ENCODE assay signal across 37 cellular contexts in genomic region chr5:176170084-176170483, GRCh38.
"Had no signal": no experiment of that assay in that cellular context is flagged by ENCODE, and none has a peak within 500 bp of the region (broad histone marks: within the 10 kb centered on the region; RNA-seq: fewer than 3 reads in every experiment).

No MANE protein-coding gene starts in this region.

- H3K4me3 ChIP-seq: ascending aorta, cardiac muscle cell had no signal

- H3K4me3 Mint-ChIP-seq: activated B cell treated with CpG ODN at 0.5 μM for 24 hours; activated CD4-positive, alpha-beta memory T cell treated with anti-CD3 and anti-CD28 coated beads for 36 hours; activated CD4-positive, alpha-beta T cell treated with anti-CD3 and anti-CD28 coated beads, Interleukin-2, amount 10 ng/mL, durations not matched to agents 24 days and 14 days; activated CD8-positive, alpha-beta T cell treated with anti-CD3 and anti-CD28 coated beads for 36 hours; activated naive CD4-positive, alpha-beta T cell treated with anti-CD3 and anti-CD28 coated beads, Interleukin-2, amount 10 ng/mL, durations not matched to agents 7 days and 5 days; activated naive CD4-positive, alpha-beta T cell treated with anti-CD3 and anti-CD28 coated beads, Interleukin-2, amount 50 U/mL, for 24 hours; activated naive CD8-positive, alpha-beta T cell; activated naive CD8-positive, alpha-beta T cell treated with anti-CD3 and anti-CD28 coated beads, Interleukin-2, amount 10 ng/mL, durations not matched to agents 7 days and 5 days; activated naive CD8-positive, alpha-beta T cell treated with anti-CD3 and anti-CD28 coated beads, Interleukin-2, amount 50 U/mL, for 24 hours; activated T-cell treated with anti-CD3 and anti-CD28 coated beads, Interleukin-2, amount 50 U/mL, for 4 hours; activated T-cell treated with anti-CD3 and anti-CD28 coated beads, Interleukin-2, amount 50 U/mL, for 72 hours; activated T-helper 1 cell treated with anti-CD3 and anti-CD28 coated beads, Interleukin-12 subunit alpha, Interleukin-12 subunit beta, Interleukin-2, Interleukin-4 antibody, amounts not matched to agents 30 ng/mL and 10 ng/mL and 1 ng/mL, durations not matched to agents 14 hours and 24 hours and 36 hours; brain; T-helper 1 cell treated with Interleukin-12 subunit alpha and Interleukin-12 subunit beta and Interleukin-4 antibody, amounts not matched to agents 30 μg/mL and 1 μg/mL, for 36 hours; T-helper 2 cell treated with Interferon-gamma antibody and Interleukin-4, amounts not matched to agents 5 μg/mL and 100 μg/mL, for 36 hours had no signal

- H3K9me3 Mint-ChIP-seq: activated B cell treated with CpG ODN at 0.5 μM for 24 hours; activated CD4-positive, alpha-beta memory T cell treated with anti-CD3 and anti-CD28 coated beads for 36 hours; activated CD4-positive, alpha-beta T cell treated with anti-CD3 and anti-CD28 coated beads, Interleukin-2, amount 10 ng/mL, durations not matched to agents 24 days and 14 days; activated CD8-positive, alpha-beta T cell treated with anti-CD3 and anti-CD28 coated beads for 36 hours; activated naive CD4-positive, alpha-beta T cell treated with anti-CD3 and anti-CD28 coated beads, Interleukin-2, amount 10 ng/mL, durations not matched to agents 7 days and 5 days; activated naive CD4-positive, alpha-beta T cell treated with anti-CD3 and anti-CD28 coated beads, Interleukin-2, amount 50 U/mL, for 24 hours; activated naive CD8-positive, alpha-beta T cell treated with anti-CD3 and anti-CD28 coated beads, Interleukin-2, amount 10 ng/mL, durations not matched to agents 7 days and 5 days; activated naive CD8-positive, alpha-beta T cell treated with anti-CD3 and anti-CD28 coated beads, Interleukin-2, amount 50 U/mL, for 24 hours; activated T-cell treated with anti-CD3 and anti-CD28 coated beads, Interleukin-2, amount 50 U/mL, for 4 hours; activated T-cell treated with anti-CD3 and anti-CD28 coated beads, Interleukin-2, amount 50 U/mL, for 72 hours; activated T-helper 1 cell treated with anti-CD3 and anti-CD28 coated beads, Interleukin-12 subunit alpha, Interleukin-12 subunit beta, Interleukin-2, Interleukin-4 antibody, amounts not matched to agents 30 ng/mL and 10 ng/mL and 1 ng/mL, durations not matched to agents 14 hours and 24 hours and 36 hours; activated T-helper 2 cell treated with anti-CD3 and anti-CD28 coated beads, Interferon-gamma antibody, Interleukin-2, Interleukin-4, amounts not matched to agents 10 μg/mL and 5 μg/mL and 100 μg/mL, durations not matched to agents 14 hours and 24 hours and 36 hours; brain; T-helper 1 cell treated with Interleukin-12 subunit alpha and Interleukin-12 subunit beta and Interleukin-4 antibody, amounts not matched to agents 30 μg/mL and 1 μg/mL, for 36 hours; T-helper 2 cell treated with Interferon-gamma antibody and Interleukin-4, amounts not matched to agents 5 μg/mL and 100 μg/mL, for 36 hours had no signal

- H3K4me1 Mint-ChIP-seq: activated B cell treated with CpG ODN at 0.5 μM for 24 hours; activated CD4-positive, alpha-beta T cell treated with anti-CD3 and anti-CD28 coated beads, Interleukin-2, amount 10 ng/mL, durations not matched to agents 24 days and 14 days; activated naive CD4-positive, alpha-beta T cell treated with anti-CD3 and anti-CD28 coated beads, Interleukin-2, amount 10 ng/mL, durations not matched to agents 7 days and 5 days; activated naive CD4-positive, alpha-beta T cell treated with anti-CD3 and anti-CD28 coated beads, Interleukin-2, amount 50 U/mL, for 24 hours; activated naive CD8-positive, alpha-beta T cell treated with anti-CD3 and anti-CD28 coated beads, Interleukin-2, amount 50 U/mL, for 24 hours had no signal

- H3K27ac Mint-ChIP-seq: activated B cell treated with CpG ODN at 0.5 μM for 24 hours; activated CD4-positive, alpha-beta memory T cell treated with anti-CD3 and anti-CD28 coated beads for 36 hours; activated CD4-positive, alpha-beta T cell treated with anti-CD3 and anti-CD28 coated beads, Interleukin-2, amount 10 ng/mL, durations not matched to agents 24 days and 14 days; activated CD8-positive, alpha-beta T cell treated with anti-CD3 and anti-CD28 coated beads for 36 hours; activated naive CD4-positive, alpha-beta T cell treated with anti-CD3 and anti-CD28 coated beads, Interleukin-2, amount 10 ng/mL, durations not matched to agents 7 days and 5 days; activated naive CD4-positive, alpha-beta T cell treated with anti-CD3 and anti-CD28 coated beads, Interleukin-2, amount 50 U/mL, for 24 hours; activated naive CD8-positive, alpha-beta T cell; activated naive CD8-positive, alpha-beta T cell treated with anti-CD3 and anti-CD28 coated beads, Interleukin-2, amount 10 ng/mL, durations not matched to agents 7 days and 5 days; activated naive CD8-positive, alpha-beta T cell treated with anti-CD3 and anti-CD28 coated beads, Interleukin-2, amount 50 U/mL, for 24 hours; activated T-cell treated with anti-CD3 and anti-CD28 coated beads, Interleukin-2, amount 50 U/mL, for 72 hours; activated T-helper 1 cell treated with anti-CD3 and anti-CD28 coated beads, Interleukin-12 subunit alpha, Interleukin-12 subunit beta, Interleukin-2, Interleukin-4 antibody, amounts not matched to agents 30 ng/mL and 10 ng/mL and 1 ng/mL, durations not matched to agents 14 hours and 24 hours and 36 hours; activated T-helper 2 cell treated with anti-CD3 and anti-CD28 coated beads, Interferon-gamma antibody, Interleukin-2, Interleukin-4, amounts not matched to agents 10 μg/mL and 5 μg/mL and 100 μg/mL, durations not matched to agents 14 hours and 24 hours and 36 hours; T-helper 1 cell treated with Interleukin-12 subunit alpha and Interleukin-12 subunit beta and Interleukin-4 antibody, amounts not matched to agents 30 μg/mL and 1 μg/mL, for 36 hours; T-helper 2 cell treated with Interferon-gamma antibody and Interleukin-4, amounts not matched to agents 5 μg/mL and 100 μg/mL, for 36 hours had no signal

- H3K27me3 ChIP-seq: ascending aorta, cardiac muscle cell had no signal

- H3K9me3 ChIP-seq: ascending aorta had no signal

- FAIRE-seq: bronchial epithelial cell, TTC549 had no signal

- H3K27me3 Mint-ChIP-seq: activated CD4-positive, alpha-beta memory T cell treated with anti-CD3 and anti-CD28 coated beads for 36 hours; activated naive CD4-positive, alpha-beta T cell treated with anti-CD3 and anti-CD28 coated beads, Interleukin-2, amount 50 U/mL, for 24 hours had no signal

- H3K27ac ChIP-seq: ascending aorta, cardiac muscle cell, VCaP had no signal

- DNase-seq: activated B cell treated with CpG ODN at 0.5 μM for 24 hours; activated CD4-positive, alpha-beta memory T cell treated with anti-CD3 and anti-CD28 coated beads for 36 hours; activated CD4-positive, alpha-beta T cell treated with anti-CD3 and anti-CD28 coated beads for 4 hours; activated CD4-positive, alpha-beta T cell treated with anti-CD3 and anti-CD28 coated beads, Interleukin-2, amount 10 ng/mL, durations not matched to agents 24 days and 14 days; activated CD4-positive, alpha-beta T cell treated with anti-CD3 and anti-CD28 coated beads, Interleukin-2, amount 50 U/mL, for 1 hour; activated CD4-positive, alpha-beta T cell treated with anti-CD3 and anti-CD28 coated beads, Interleukin-2, amount 50 U/mL, for 4 hours; activated CD4-positive, CD25-positive, alpha-beta regulatory T cell treated with anti-CD3 and anti-CD28 coated beads, Interleukin-2, amount 50 U/mL, for 72 hours; activated CD8-positive, alpha-beta memory T cell treated with anti-CD3 and anti-CD28 coated beads, Interleukin-2, amount 50 U/mL, for 4 hours; activated CD8-positive, alpha-beta T cell treated with anti-CD3 and anti-CD28 coated beads for 36 hours; activated effector memory CD4-positive, alpha-beta T cell treated with Interleukin-2 at 50 U/mL for 16 hours; activated gamma-delta T cell; activated naive CD4-positive, alpha-beta T cell treated with anti-CD3 and anti-CD28 coated beads, Interleukin-2, amount 10 ng/mL, durations not matched to agents 7 days and 5 days; activated naive CD4-positive, alpha-beta T cell treated with Interleukin-2 at 50 U/mL for 16 hours; activated naive CD8-positive, alpha-beta T cell treated with anti-CD3 and anti-CD28 coated beads, Interleukin-2, amount 10 ng/mL, durations not matched to agents 7 days and 5 days; activated naive CD8-positive, alpha-beta T cell treated with anti-CD3 and anti-CD28 coated beads, Interleukin-2, amount 50 U/mL, for 24 hours; activated T-cell treated with anti-CD3 and anti-CD28 coated beads for 4 hours; activated T-cell treated with anti-CD3 and anti-CD28 coated beads, Interleukin-2, amount 50 U/mL, for 1 hour; activated T-cell treated with anti-CD3 and anti-CD28 coated beads, Interleukin-2, amount 50 U/mL, for 4 hours; activated T-cell treated with anti-CD3 and anti-CD28 coated beads, Interleukin-2, amount 50 U/mL, for 72 hours; amygdala; anterior cingulate cortex; central memory CD4-positive, alpha-beta T cell; SW 1271; T-helper 1 cell; T-helper 9 cell had no signal

- H3K36me3 ChIP-seq: ascending aorta, cardiac muscle cell had no signal

- ATAC-seq: activated CD8-positive, alpha-beta T cell treated with anti-CD3 and anti-CD28 coated beads for 36 hours; activated naive CD8-positive, alpha-beta T cell treated with anti-CD3 and anti-CD28 coated beads, Interleukin-2, amount 50 U/mL, for 24 hours; activated T-cell treated with anti-CD3 and anti-CD28 coated beads, Interleukin-2, amount 50 U/mL, for 4 hours had no signal

- H3K4me1 ChIP-seq: ascending aorta had no signal

- H3K36me3 Mint-ChIP-seq: activated CD4-positive, alpha-beta memory T cell treated with anti-CD3 and anti-CD28 coated beads for 36 hours; activated naive CD4-positive, alpha-beta T cell treated with anti-CD3 and anti-CD28 coated beads, Interleukin-2, amount 10 ng/mL, durations not matched to agents 7 days and 5 days; activated naive CD4-positive, alpha-beta T cell treated with anti-CD3 and anti-CD28 coated beads, Interleukin-2, amount 50 U/mL, for 24 hours; activated naive CD8-positive, alpha-beta T cell; activated naive CD8-positive, alpha-beta T cell treated with anti-CD3 and anti-CD28 coated beads, Interleukin-2, amount 10 ng/mL, durations not matched to agents 7 days and 5 days; brain had no signal
